8 cellular contexts compared by ENCODE assay signal in the genomic region with DNA sequence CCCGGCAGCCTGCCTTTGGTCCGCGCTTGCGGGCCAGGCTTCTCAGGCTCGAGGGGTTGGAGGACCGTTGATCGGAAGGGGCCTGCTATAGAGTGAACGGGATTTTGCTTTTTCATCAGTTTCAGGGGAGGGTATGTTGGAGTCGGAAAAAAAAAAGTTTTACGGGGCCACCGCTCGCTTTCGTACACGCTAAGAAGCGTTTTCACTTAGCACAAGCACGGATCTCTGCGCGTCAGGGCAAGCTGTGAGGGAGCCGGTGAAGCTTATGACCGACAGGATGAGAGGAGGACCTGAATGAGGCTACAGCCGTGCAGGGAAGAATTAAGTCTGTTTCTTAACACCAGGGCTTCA. TPM values are rescaled to one million over a fixed set of nuclear protein-coding genes. Genes with fewer than 3 reads are reported as not detected.
A peak's percentile ranks its signal among the peaks of the same experiment; 100 is the strongest.
DNase-seq lines count a peak whose midpoint lies in the region; ATAC-seq and TF ChIP-seq lines count a peak whose summit lies in the region.

No MANE protein-coding gene starts in this region.

- peaks cover 13% of the 10 kb centered on the region for H3K36me3 Mint-ChIP-seq in central memory CD8-positive, alpha-beta T cell (ENCODE audit: insufficient read depth)

- peak overlapping the region; percentile 94 for H3K9ac ChIP-seq in OCI-LY1 (ENCODE audit: low read length)

- DNase-seq in GM12864 (ENCODE audit: low read depth) (no peak), midbrain (lab: John Stamatoyannopoulos, UW) (peak; percentile 23), aorta (no peak), HEK293T (ENCODE audit: extremely low spot score) (no peak), NCI-H128 (lab: John Stamatoyannopoulos, UW; ENCODE audit: unreplicated experiment) (no peak)
- peak in 1 of 2 donors; percentile 22 for DNase-seq in central memory CD8-positive, alpha-beta T cell (ENCODE audit: low spot score in 2 of 2)

- H3K4me3 ChIP-seq in GM12864 (ENCODE audit: low read depth, low read length): peak overlapping the region; percentile 91
- H3K4me3 ChIP-seq in OCI-LY1 (ENCODE audit: low read depth, low read length, poor library complexity, severe bottlenecking): peak overlapping the region; percentile 89
- peak overlapping the region; percentile 60 to 88 for H3K4me3 ChIP-seq in aorta (ENCODE audit: low read length in 2 of 2)

- H3K79me2 ChIP-seq in OCI-LY1 (ENCODE audit: insufficient read depth, low read length): peaks cover 42% of the 10 kb centered on the region

- no peaks in the 10 kb centered on the region for H3K27me3 ChIP-seq in OCI-LY1 (ENCODE audit: insufficient read depth, low read length)
- H3K27me3 ChIP-seq in aorta (ENCODE audit: control insufficient read depth in 1 of 2, insufficient read depth in 2 of 2, low read length in 1 of 2): no peaks in the 10 kb centered on the region

- peaks cover 17% of the 10 kb centered on the region for H3K36me3 ChIP-seq in OCI-LY1 (ENCODE audit: insufficient read depth, low read length)
- H3K36me3 ChIP-seq in aorta (ENCODE audit: control insufficient read depth in 1 of 2, insufficient read depth in 2 of 2, low read length in 1 of 2): no peaks in the 10 kb centered on the region

- H3K9me3 Mint-ChIP-seq in central memory CD8-positive, alpha-beta T cell: no peaks in the 10 kb centered on the region

- intact Hi-C loops in aorta (cut with DNase I): loop anchor here in 1 of 2 donors (2.0 to 5.0 kb wide), 2 partner anchors 48 to 281 kb away; a partner anchor contains a TSS

- peak overlapping the region; percentile 93 for H3K27ac Mint-ChIP-seq in central memory CD8-positive, alpha-beta T cell (ENCODE audit: low read depth)

- no peak overlapping the region for H3K4me3 Mint-ChIP-seq in central memory CD8-positive, alpha-beta T cell

- H3K27ac ChIP-seq in OCI-LY1 (ENCODE audit: low read depth, low read length, poor library complexity, severe bottlenecking): peak overlapping the region; percentile 68
- H3K27ac ChIP-seq in aorta (ENCODE audit: low read depth in 1 of 2, low read length in 2 of 2): peak overlapping the region in 1 of 2 donors; percentile 18

- peak; percentile 18 for ATAC-seq in GM21737 (IDR thresholded peaks at IDR 0.05; ENCODE audit: unreplicated experiment)
- peak; percentile 37 for ATAC-seq in central memory CD8-positive, alpha-beta T cell (replicated peaks; ENCODE audit: extremely low read depth, poor library complexity, severe bottlenecking)
- ATAC-seq in aorta (ENCODE audit: low FRiP score): peak; percentile 1

- H3K9me2 ChIP-seq in OCI-LY1 (ENCODE audit: low read depth, low read length): no peaks in the 10 kb centered on the region

- H3F3A ChIP-seq in OCI-LY1 (ENCODE audit: insufficient read depth, low read length): no peaks in the 10 kb centered on the region

- TF ChIP-seq CTCF in GM12864 (IDR thresholded peaks at IDR 0.05; ENCODE audit: low read depth, low read length, missing control alignments) (no peak), OCI-LY1 (IDR thresholded peaks at IDR 0.05; ENCODE audit: low read length) (no peak)

- peaks cover 27% of the 10 kb centered on the region for H3K4me1 Mint-ChIP-seq in central memory CD8-positive, alpha-beta T cell

- peak overlapping the region; percentile 98 for H3K4me2 ChIP-seq in OCI-LY1 (ENCODE audit: low read length)

- no peaks in the 10 kb centered on the region for H4K20me1 ChIP-seq in OCI-LY1 (ENCODE audit: insufficient read depth, low read length)

- H3K9me3 ChIP-seq in OCI-LY1 (ENCODE audit: low read length) (no peaks in the 10 kb centered on the region), aorta (ENCODE audit: control insufficient read depth, low read length) (no peaks in the 10 kb centered on the region)

- CTCF ChIA-PET in HEK293T (lab: Yijun Ruan, JAX): no interaction called here

- no peak overlapping the region for H2AFZ ChIP-seq in OCI-LY1 (ENCODE audit: low read length)

- no peaks in the 10 kb centered on the region for H3K27me3 Mint-ChIP-seq in central memory CD8-positive, alpha-beta T cell

- 0% methylated on average over 21 of the region's 21 CpGs for WGBS in aorta, 2 donors

- H3K4me1 ChIP-seq in OCI-LY1 (ENCODE audit: insufficient read depth, low read length, severe bottlenecking) (peaks cover 39% of the 10 kb centered on the region), aorta (ENCODE audit: control insufficient read depth in 1 of 2, insufficient read depth in 2 of 2, low read length in 2 of 2) (peaks cover 1 to 5% of the 10 kb centered on the region in 2 donors)

- POLR2A ChIA-PET in HEK293T (lab: Yijun Ruan, JAX): interaction anchor here (1.1 to 1.5 kb wide), 2 partner anchors 132 to 207 kb away, joined by 4 read pairs; a partner anchor contains a TSS

TF ChIP-seq in HEK293T, 16 proteins besides CTCF, POLR2A, EP300 and RAD21:
- no peak for TF ChIP-seq FOXK2 (IDR thresholded peaks at IDR 0.05)
- TF ChIP-seq L3MBTL2 (conservative IDR thresholded peaks at IDR 0.05): no peak
- TF ChIP-seq FOXM1 (IDR thresholded peaks at IDR 0.05; ENCODE audit: borderline replicate concordance): no peak
- TF ChIP-seq TARDBP (IDR thresholded peaks at IDR 0.05): no peak
- no peak for TF ChIP-seq BHLHE40 (IDR thresholded peaks at IDR 0.05; ENCODE audit: borderline replicate concordance)
- TF ChIP-seq SUZ12 (IDR thresholded peaks at IDR 0.05): no peak
TF ChIP-seq in HEK293T: peak in this region for 0.

RNA-seq across cellular contexts. Expression of a gene that starts 0.4 kb away (rescaled TPM):
- total RNA-seq in aorta: 10 to 100 TPM; 16.2 to 20.4 TPM
- polyA plus RNA-seq in aorta: 10 to 100 TPM; 12.9 to 13.2 TPM

RNA-seq across cellular contexts. Expression of a gene that starts 0.6 kb away (rescaled TPM):
- 100 to 1,000 TPM; 112 to 121 TPM for total RNA-seq in aorta
- 100 to 1,000 TPM; 151 to 168 TPM for polyA plus RNA-seq in aorta

RNA-seq across cellular contexts. Expression of a gene that starts 50.5 kb away (rescaled TPM):
- total RNA-seq in aorta: 10 to 100 TPM; 45.6 to 52.2 TPM
- polyA plus RNA-seq in aorta: 10 to 100 TPM; 64.9 to 72.9 TPM
